9 cellular contexts compared by ENCODE assay signal in genomic region chr16:56916571-56917403, GRCh38. TPM values are rescaled to one million over a fixed set of nuclear protein-coding genes. Genes with fewer than 3 reads are reported as not detected.
DNase-seq lines count a peak whose midpoint lies in the region; ATAC-seq and TF ChIP-seq lines count a peak whose summit lies in the region.
"Had no signal": no experiment of that assay in that cellular context is flagged by ENCODE, and none has a peak within 500 bp of the region (broad histone marks: within the 10 kb centered on the region; RNA-seq: fewer than 3 reads in every experiment).

No MANE protein-coding gene starts in this region.

- peak overlapping the region; percentile 16 for H3K4me3 Mint-ChIP-seq in activated T-cell treated with anti-CD3 and anti-CD28 coated beads, Interleukin-2, amount 50 U/mL, for 24 hours
- H3K4me3 Mint-ChIP-seq in activated CD8-positive, alpha-beta T cell treated with anti-CD3 and anti-CD28 coated beads for 36 hours: peak overlapping the region; percentile 9
- peak overlapping the region; percentile 16 to 80 (median 60) for H3K4me3 Mint-ChIP-seq in naive thymus-derived CD8-positive, alpha-beta T cell

- ATAC-seq in HG03045 (IDR thresholded peaks at IDR 0.05; ENCODE audit: unreplicated experiment): peak; percentile 66
- peak; percentile 76 for ATAC-seq in activated CD8-positive, alpha-beta T cell treated with anti-CD3 and anti-CD28 coated beads for 36 hours
- peak; percentile 70 to 82 for ATAC-seq in naive thymus-derived CD8-positive, alpha-beta T cell

- no peaks in the 10 kb centered on the region for H3K36me3 Mint-ChIP-seq in activated T-cell treated with anti-CD3 and anti-CD28 coated beads, Interleukin-2, amount 50 U/mL, for 24 hours (ENCODE audit: low read depth)
- H3K36me3 Mint-ChIP-seq in activated CD8-positive, alpha-beta T cell treated with anti-CD3 and anti-CD28 coated beads for 36 hours (ENCODE audit: low read depth): no peaks in the 10 kb centered on the region
- H3K36me3 Mint-ChIP-seq in naive thymus-derived CD8-positive, alpha-beta T cell: no peaks in the 10 kb centered on the region

- DNase-seq in activated T-cell treated with anti-CD3 and anti-CD28 coated beads, Interleukin-2, amount 50 U/mL, for 24 hours: peak; percentile 63
- DNase-seq in activated T-cell treated with anti-CD3 and anti-CD28 coated beads for 4 hours: no peak
- DNase-seq in activated CD8-positive, alpha-beta T cell treated with anti-CD3 and anti-CD28 coated beads for 36 hours: peak; percentile 50
- DNase-seq in naive thymus-derived CD8-positive, alpha-beta T cell: peak in 3 of 10 donors; percentile 12 to 33 (median 28)
- no peak for DNase-seq in NCI-H524 treated with DMSO at 0.1 percent for 48 hours (lab: John Stamatoyannopoulos, UW)
- DNase-seq in DMS53 (lab: John Stamatoyannopoulos, UW): no peak
- DNase-seq in ACHN: no peak

- in situ Hi-C loops in ACHN (cut with HindIII; ENCODE audit: low pct_ligation_motif_present, low pct_unique_long_range_greater_than_20kb, low sequenced_read_pairs): no loop called here

- H3K27ac Mint-ChIP-seq in activated T-cell treated with anti-CD3 and anti-CD28 coated beads, Interleukin-2, amount 50 U/mL, for 24 hours: peak overlapping the region; percentile 68
- H3K27ac Mint-ChIP-seq in activated CD8-positive, alpha-beta T cell treated with anti-CD3 and anti-CD28 coated beads for 36 hours: peak overlapping the region; percentile 75
- peak overlapping the region; percentile 5 to 96 (median 82) for H3K27ac Mint-ChIP-seq in naive thymus-derived CD8-positive, alpha-beta T cell

- CTCF ChIA-PET in activated CD8-positive, alpha-beta T cell treated with anti-CD3 and anti-CD28 coated beads for 36 hours (lab: Charles Lee): interaction anchor here (0.8 to 1.6 kb wide), 2 partner anchors 11 to 50 kb away, joined by 3 to 5 read pairs; no protein-coding TSS in a partner anchor

- no peak for TF ChIP-seq CTCF in activated CD8-positive, alpha-beta T cell treated with anti-CD3 and anti-CD28 coated beads for 36 hours (IDR thresholded peaks at IDR 0.05)

- no peaks in the 10 kb centered on the region for H3K27me3 Mint-ChIP-seq in activated T-cell treated with anti-CD3 and anti-CD28 coated beads, Interleukin-2, amount 50 U/mL, for 24 hours
- H3K27me3 Mint-ChIP-seq in activated CD8-positive, alpha-beta T cell treated with anti-CD3 and anti-CD28 coated beads for 36 hours: no peaks in the 10 kb centered on the region
- H3K27me3 Mint-ChIP-seq in naive thymus-derived CD8-positive, alpha-beta T cell: peaks cover 0 to 3% (median 0%) of the 10 kb centered on the region in 5 donors

- intact Hi-C loops in activated CD8-positive, alpha-beta T cell treated with anti-CD3 and anti-CD28 coated beads for 36 hours (cut with micrococcal nuclease): no loop called here

- H3K4me1 Mint-ChIP-seq in activated T-cell treated with anti-CD3 and anti-CD28 coated beads, Interleukin-2, amount 50 U/mL, for 24 hours (ENCODE audit: low read depth): peaks cover 41% of the 10 kb centered on the region
- H3K4me1 Mint-ChIP-seq in activated CD8-positive, alpha-beta T cell treated with anti-CD3 and anti-CD28 coated beads for 36 hours (ENCODE audit: low read depth): peaks cover 32% of the 10 kb centered on the region
- peaks cover 23 to 72% (median 31%) of the 10 kb centered on the region in 4 donors for H3K4me1 Mint-ChIP-seq in naive thymus-derived CD8-positive, alpha-beta T cell

- POLR2A ChIA-PET in activated CD8-positive, alpha-beta T cell treated with anti-CD3 and anti-CD28 coated beads for 36 hours (lab: Charles Lee): interaction anchor here (0.6 to 2.8 kb wide), 5 partner anchors 11 to 125 kb away, joined by 3 to 11 read pairs (median 5); no protein-coding TSS in a partner anchor
- POLR2A ChIA-PET in naive thymus-derived CD8-positive, alpha-beta T cell (lab: Charles Lee): interaction anchor here (1.4 to 3.5 kb wide), 2 partner anchors 16 to 20 kb away, joined by 3 to 35 read pairs; partner anchors contain the start of gene HERPUD1

- H3K9me3 Mint-ChIP-seq in activated T-cell treated with anti-CD3 and anti-CD28 coated beads, Interleukin-2, amount 50 U/mL, for 24 hours: peaks cover 2% of the 10 kb centered on the region
- H3K9me3 Mint-ChIP-seq in activated CD8-positive, alpha-beta T cell treated with anti-CD3 and anti-CD28 coated beads for 36 hours: no peaks in the 10 kb centered on the region
- H3K9me3 Mint-ChIP-seq in naive thymus-derived CD8-positive, alpha-beta T cell: peaks cover 0 to 2% (median 0%) of the 10 kb centered on the region in 9 donors

RNA-seq across cellular contexts. Expression of gene HERPUD1, which starts 15.2 kb away (rescaled TPM):
- 100 to 1,000 TPM; 142 to 150 TPM for total RNA-seq in activated CD8-positive, alpha-beta T cell treated with anti-CD3 and anti-CD28 coated beads for 36 hours
- 100 to 1,000 TPM; 190 to 214 TPM for total RNA-seq in naive thymus-derived CD8-positive, alpha-beta T cell
- 10 to 100 TPM; 43.8 to 88.6 (median 57.6) TPM for polyA plus RNA-seq in naive thymus-derived CD8-positive, alpha-beta T cell

RNA-seq across cellular contexts. Expression of gene CETP, which starts 45.0 kb away (rescaled TPM):
- not detected for total RNA-seq in activated CD8-positive, alpha-beta T cell treated with anti-CD3 and anti-CD28 coated beads for 36 hours
- total RNA-seq in naive thymus-derived CD8-positive, alpha-beta T cell: under 1 TPM in 1 of 2 experiments, not detected in 1; 0.27 TPM
- polyA plus RNA-seq in naive thymus-derived CD8-positive, alpha-beta T cell: under 1 TPM in 2 of 3 donors, not detected in 1; 0.20 to 0.21 TPM
- total RNA-seq: T-helper 2 cell treated with Interferon-gamma antibody and Interleukin-4, amounts not matched to agents 100 ng/mL and 5 ng/mL, for 36 hours had no signal

RNA-seq across cellular contexts. Expression of gene SLC12A3, which starts 51.8 kb away (rescaled TPM):
- not detected for total RNA-seq in activated CD8-positive, alpha-beta T cell treated with anti-CD3 and anti-CD28 coated beads for 36 hours
- not detected for total RNA-seq in naive thymus-derived CD8-positive, alpha-beta T cell
- not detected for polyA plus RNA-seq in naive thymus-derived CD8-positive, alpha-beta T cell
- total RNA-seq: T-helper 2 cell treated with Interferon-gamma antibody and Interleukin-4, amounts not matched to agents 100 ng/mL and 5 ng/mL, for 36 hours had no signal

Comparison
In these comparisons a context has a peak if more than half of its experiments do, and no peak if none do; other contexts are left out.
1. DNase-seq: peak in activated T-cell treated with anti-CD3 and anti-CD28 coated beads, Interleukin-2, amount 50 U/mL, for 24 hours (single experiment) and activated CD8-positive, alpha-beta T cell treated with anti-CD3 and anti-CD28 coated beads for 36 hours (single experiment); none in activated T-cell treated with anti-CD3 and anti-CD28 coated beads for 4 hours (single experiment), NCI-H524 treated with DMSO at 0.1 percent for 48 hours (single experiment), DMS53 (single experiment) and ACHN (single experiment).
2. H3K4me3 Mint-ChIP-seq: peak in every context shown above with its lines; median percentile 60 in naive thymus-derived CD8-positive, alpha-beta T cell; 16 in activated T-cell treated with anti-CD3 and anti-CD28 coated beads, Interleukin-2, amount 50 U/mL, for 24 hours; 9 in activated CD8-positive, alpha-beta T cell treated with anti-CD3 and anti-CD28 coated beads for 36 hours.
3. Peak in every context shown above with its lines, with median percentiles within 50 percentile points of each other: H3K27ac Mint-ChIP-seq and ATAC-seq.